ENCODE assay signal across 21 cellular contexts in the genomic region with DNA sequence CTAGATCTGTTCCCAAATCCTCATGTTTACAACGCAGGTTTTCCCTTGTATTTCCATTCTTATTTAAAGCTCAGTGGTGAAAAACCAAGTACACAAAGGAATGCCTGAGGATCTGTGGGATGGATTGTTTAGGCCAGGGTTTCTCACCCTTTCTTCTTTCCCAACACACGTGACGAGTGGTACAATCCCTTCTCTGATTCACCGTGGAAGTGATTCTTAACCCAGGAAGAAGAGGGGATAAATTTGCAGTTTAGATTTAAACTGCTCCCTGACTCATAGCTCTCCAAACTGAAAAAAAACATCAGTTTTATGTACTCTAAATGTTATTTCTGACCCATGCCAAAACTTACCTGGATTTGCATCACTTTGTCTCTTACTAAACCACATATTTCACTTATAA. TPM values are rescaled to one million over a fixed set of nuclear protein-coding genes. Genes with fewer than 3 reads are reported as not detected.
DNase-seq lines count a peak whose midpoint lies in the region; ATAC-seq and TF ChIP-seq lines count a peak whose summit lies in the region.
"Had no signal": no experiment of that assay in that cellular context is flagged by ENCODE, and none has a peak within 500 bp of the region (broad histone marks: within the 10 kb centered on the region; RNA-seq: fewer than 3 reads in every experiment).

No MANE protein-coding gene starts in this region.

- no peaks in the 10 kb centered on the region for H4K20me1 ChIP-seq in neural progenitor cell (ENCODE audit: low read depth)

- ATAC-seq in GM21526 (IDR thresholded peaks at IDR 0.05; ENCODE audit: low FRiP score, unreplicated experiment) (no peak), GM18502 (IDR thresholded peaks at IDR 0.05; ENCODE audit: poor library complexity, unreplicated experiment) (no peak), HG03280 (IDR thresholded peaks at IDR 0.05; ENCODE audit: unreplicated experiment) (no peak)

- no peak overlapping the region for H2AFZ ChIP-seq in neural progenitor cell (replicated peaks)

- no peaks in the 10 kb centered on the region for H3K27me3 ChIP-seq in neural progenitor cell
- H3K27me3 ChIP-seq: ascending aorta, right lobe of liver had no signal

- no peaks in the 10 kb centered on the region for H3K36me3 ChIP-seq in neural progenitor cell
- H3K36me3 ChIP-seq: right lobe of liver had no signal

- no peaks in the 10 kb centered on the region for H3K4me1 Mint-ChIP-seq in neural progenitor cell

- H3K27me3 Mint-ChIP-seq in neural progenitor cell (ENCODE audit: insufficient read depth, low read depth) = no peaks in the 10 kb centered on the region
- H3K27me3 Mint-ChIP-seq: activated CD4-positive, alpha-beta memory T cell treated with anti-CD3 and anti-CD28 coated beads for 36 hours; B cell; stimulated activated naive CD8-positive, alpha-beta T cell treated with anti-CD3 and anti-CD28 coated beads, Interleukin-15, Interleukin-2, amounts not matched to agents 100 ng/mL and 50 ng/mL, for 24 hours; type B pancreatic cell had no signal

- H3K9me3 Mint-ChIP-seq in neural progenitor cell = no peaks in the 10 kb centered on the region
- H3K9me3 Mint-ChIP-seq: activated CD4-positive, alpha-beta memory T cell treated with anti-CD3 and anti-CD28 coated beads for 36 hours; stimulated activated naive CD8-positive, alpha-beta T cell treated with anti-CD3 and anti-CD28 coated beads, Interleukin-15, Interleukin-2, amounts not matched to agents 100 ng/mL and 50 ng/mL, for 24 hours; type B pancreatic cell had no signal

- H3K4me3 Mint-ChIP-seq in neural progenitor cell = no peak overlapping the region
- H3K4me3 Mint-ChIP-seq: activated CD4-positive, alpha-beta memory T cell treated with anti-CD3 and anti-CD28 coated beads for 36 hours; B cell; stimulated activated naive CD8-positive, alpha-beta T cell treated with anti-CD3 and anti-CD28 coated beads, Interleukin-15, Interleukin-2, amounts not matched to agents 100 ng/mL and 50 ng/mL, for 24 hours; type B pancreatic cell had no signal

- H3K9ac ChIP-seq in neural progenitor cell = no peak overlapping the region

- H3K36me3 Mint-ChIP-seq in neural progenitor cell = peaks cover 15% of the 10 kb centered on the region

- H3K79me2 ChIP-seq in neural progenitor cell (ENCODE audit: low read depth) = no peaks in the 10 kb centered on the region

- H3K27ac Mint-ChIP-seq in neural progenitor cell = no peak overlapping the region
- H3K27ac Mint-ChIP-seq: activated CD4-positive, alpha-beta memory T cell treated with anti-CD3 and anti-CD28 coated beads for 36 hours; B cell; stimulated activated naive CD8-positive, alpha-beta T cell treated with anti-CD3 and anti-CD28 coated beads, Interleukin-15, Interleukin-2, amounts not matched to agents 100 ng/mL and 50 ng/mL, for 24 hours; type B pancreatic cell had no signal

- H3K9me3 ChIP-seq in neural progenitor cell (ENCODE audit: low read depth) = no peaks in the 10 kb centered on the region
- H3K9me3 ChIP-seq: ascending aorta, right lobe of liver had no signal

- H3K4me3 ChIP-seq in epithelial cell of esophagus (ENCODE audit: low read length) (no peak overlapping the region), neural progenitor cell (no peak overlapping the region)
- H3K4me3 ChIP-seq: ascending aorta, coronary artery, right lobe of liver had no signal

- TF ChIP-seq CTCF in epithelial cell of esophagus (IDR thresholded peaks at IDR 0.05; ENCODE audit: insufficient read depth, low read depth, low read length, missing control alignments) (no peak), neural progenitor cell (IDR thresholded peaks at IDR 0.05) (no peak)

- H3K4me1 ChIP-seq in neural progenitor cell = no peaks in the 10 kb centered on the region
- H3K4me1 ChIP-seq: ascending aorta, right lobe of liver had no signal

- H3K4me2 ChIP-seq in neural progenitor cell = no peak overlapping the region

- DNase-seq in Daoy (ENCODE audit: low read depth) (peak; percentile 5), LHCN-M2 (ENCODE audit: low read depth) (peak; percentile 82), epithelial cell of esophagus (ENCODE audit: low read depth) (peak; percentile 27), neural progenitor cell (ENCODE audit: low spot score) (peak; percentile 19), NCI-H510A treated with DMSO at 0.1 percent for 48 hours (lab: John Stamatoyannopoulos, UW) (no peak)
- DNase-seq: activated CD4-positive, alpha-beta memory T cell treated with anti-CD3 and anti-CD28 coated beads for 36 hours; activated naive CD4-positive, alpha-beta T cell treated with Interleukin-2 at 50 U/mL for 16 hours; activated T-cell treated with anti-CD3 and anti-CD28 coated beads, Interleukin-2, amount 50 U/mL, for 1 hour; GF-D8; head of caudate nucleus; NCI-H2029 treated with DMSO at 0.1 percent for 48 hours; right lobe of liver had no signal

- no peak overlapping the region for H3K27ac ChIP-seq in neural progenitor cell
- H3K27ac ChIP-seq: ascending aorta, coronary artery, epithelial cell of prostate, right lobe of liver had no signal

- no peaks in the 10 kb centered on the region for H3F3A ChIP-seq in neural progenitor cell (ENCODE audit: low read depth)

RNA-seq across cellular contexts. Expression of a gene that starts 17.0 kb away (rescaled TPM):
- total RNA-seq in Daoy (2014; rRNA removed; shearing (Covaris generic)) = 13.5 and 15.3 TPM in 2 replicates
- total RNA-seq in LHCN-M2 (2014; rRNA removed) = 25.6 and 25.8 TPM in 2 replicates
- polyA plus RNA-seq in LHCN-M2 (2012) = 6.0 TPM
- total RNA-seq in neural progenitor cell (ENCODE audit: low replicate concordance) = 59.4 and 80.8 TPM in 2 replicates
